Comparison of ENCODE assay signal across 7 cellular contexts in the genomic region with DNA sequence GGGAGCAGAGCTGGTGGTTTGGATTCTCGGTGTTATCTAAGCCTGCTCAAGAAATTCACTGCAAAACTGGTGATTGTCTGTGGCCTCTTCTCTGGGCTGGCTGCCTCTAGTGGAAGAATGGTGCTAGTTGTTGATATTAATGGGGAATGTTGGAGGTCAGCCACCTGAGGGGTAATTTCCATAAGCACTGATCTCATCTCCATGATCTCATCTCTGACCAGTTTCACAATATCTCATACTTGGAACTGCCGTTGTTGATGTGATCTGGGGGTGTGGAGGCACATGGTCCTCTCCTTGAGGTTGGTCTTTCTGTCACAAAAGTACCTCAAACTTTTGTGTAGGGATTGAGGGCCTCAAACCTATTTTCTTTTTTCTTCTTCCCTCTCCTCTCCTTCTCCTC.
DNase-seq lines count a peak whose midpoint lies in the region; ATAC-seq lines count a peak whose summit lies in the region.

No MANE protein-coding gene starts in this region.

- intact Hi-C loops in sciatic nerve (cut with DNase I), result no loop called here

- peak; percentile 97 for DNase-seq in HCEC 1CT
- peak; percentile 95 for DNase-seq in M059J (ENCODE audit: low read depth)
- DNase-seq in epithelial cell of prostate (ENCODE audit: low read depth, low spot score), result peak; percentile 55
- no peak for DNase-seq in sciatic nerve (ENCODE audit: low spot score)
- DNase-seq in germinal center (ENCODE audit: low spot score), result no peak
- DNase-seq in NCI-H1092 (lab: John Stamatoyannopoulos, UW), result no peak

- H3K27ac ChIP-seq in epithelial cell of prostate, result no peak overlapping the region

- ATAC-seq in GM18508 (IDR thresholded peaks at IDR 0.05; ENCODE audit: insufficient read depth, unreplicated experiment) (peak; percentile 91), sciatic nerve (peak; percentile 94)

Comparison
In these comparisons a context has a peak if more than half of its experiments do, and no peak if none do; other contexts are left out.
1. DNase-seq: peak in HCEC 1CT (single experiment), M059J (single experiment) and epithelial cell of prostate (single experiment); none in sciatic nerve (single experiment), germinal center (single experiment) and NCI-H1092 (single experiment).